In the genomic region with DNA sequence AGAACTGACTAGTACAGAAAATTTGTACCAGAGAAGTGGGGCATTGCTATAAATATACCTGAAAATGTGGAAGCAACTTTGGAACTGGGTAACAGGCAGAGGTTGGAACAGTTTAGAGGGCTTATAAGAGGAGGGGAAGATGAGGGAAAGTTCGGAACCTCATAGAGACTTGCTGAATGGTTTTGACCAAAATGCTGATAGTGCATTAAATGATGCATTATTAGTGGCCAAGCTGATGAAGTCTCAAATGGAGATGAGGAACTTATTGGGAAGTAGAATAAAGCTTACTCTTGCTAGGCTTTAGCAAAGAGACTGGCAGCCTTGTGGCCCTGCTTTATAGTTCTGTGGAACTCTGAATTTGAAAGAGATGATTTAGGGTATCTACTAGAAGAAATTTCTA, we compare ENCODE assay signal across 26 cellular contexts.
"Had no signal": no experiment of that assay in that cellular context is flagged by ENCODE, and none has a peak within 500 bp of the region (broad histone marks: within the 10 kb centered on the region; RNA-seq: fewer than 3 reads in every experiment).

No MANE protein-coding gene starts in this region.

- FAIRE-seq: endometrium, islet of Langerhans, keratinocyte had no signal

- ATAC-seq: effector memory CD8-positive, alpha-beta T cell; esophagus mucosa; gastrocnemius medialis; heart right ventricle; left cardiac atrium; left lung; left ventricle myocardium superior; lower lobe of right lung; mucosa of descending colon had no signal

- H3K4me1 ChIP-seq: colonic mucosa, esophagus squamous epithelium, gastrocnemius medialis, heart right ventricle, left lung, lower lobe of right lung had no signal

- H3K27ac ChIP-seq: colonic mucosa, epithelial cell of prostate, esophagus squamous epithelium, gastrocnemius medialis, heart right ventricle, left lung, lower lobe of right lung had no signal

- H3K9me3 ChIP-seq: colonic mucosa, gastrocnemius medialis had no signal

- DNase-seq: colonic mucosa; cortex of kidney; effector CD8-positive, alpha-beta T cell; effector memory CD8-positive, alpha-beta T cell; endodermal cell; erythroblast; esophagus squamous epithelium; foreskin fibroblast; foreskin melanocyte; gastrocnemius medialis; glutamatergic neuron; head of caudate nucleus; heart right ventricle; hippocampal formation; left cardiac atrium; left lung; left ventricle myocardium superior; lower lobe of right lung; mesenchymal stem cell; mucosa of descending colon; naive B cell had no signal

- H3K4me3 ChIP-seq: colonic mucosa, esophagus squamous epithelium, gastrocnemius medialis, heart right ventricle, left lung, lower lobe of right lung, mucosa of descending colon had no signal

- H3K36me3 ChIP-seq: colonic mucosa, esophagus squamous epithelium, gastrocnemius medialis, heart right ventricle, left lung, lower lobe of right lung had no signal

- H3K27me3 ChIP-seq: colonic mucosa, esophagus squamous epithelium, gastrocnemius medialis, heart right ventricle, left lung had no signal
